Comparison of ENCODE assay signal across 10 cellular contexts in the genomic region with DNA sequence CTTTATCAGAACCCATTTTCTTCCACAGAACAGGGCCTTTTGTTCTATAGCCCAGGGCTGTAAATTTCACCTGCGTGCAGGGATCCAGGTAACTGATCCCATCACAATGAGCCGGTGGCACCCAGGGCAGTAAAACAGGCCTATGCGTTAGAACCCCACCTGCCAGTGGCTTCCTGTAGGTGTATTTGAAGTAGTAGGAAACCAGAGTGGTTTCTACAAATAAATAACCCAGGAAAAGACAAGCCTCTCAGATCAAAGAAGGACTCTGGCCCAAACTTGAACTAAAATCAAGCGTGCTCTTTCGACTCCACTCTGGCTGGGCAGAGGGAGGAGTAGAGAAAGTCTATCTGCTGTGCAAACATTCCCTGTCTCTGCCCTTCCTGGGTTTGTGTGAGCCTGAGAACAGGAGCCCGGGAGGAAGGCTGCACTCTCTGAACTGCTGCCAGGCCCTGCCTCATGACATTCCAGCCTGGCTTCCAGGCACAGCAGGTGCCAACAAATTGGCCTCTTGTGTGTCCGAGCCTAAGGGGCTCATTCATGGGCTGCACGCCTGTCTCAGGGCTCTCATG.
DNase-seq lines count a peak whose midpoint lies in the region; ATAC-seq and TF ChIP-seq lines count a peak whose summit lies in the region.
"Had no signal": no experiment of that assay in that cellular context is flagged by ENCODE, and none has a peak within 500 bp of the region (broad histone marks: within the 10 kb centered on the region; RNA-seq: fewer than 3 reads in every experiment).

No MANE protein-coding gene starts in this region.

- CTCF ChIA-PET in activated CD8-positive, alpha-beta T cell treated with anti-CD3 and anti-CD28 coated beads, Interleukin-2, amount 10 ng/mL, durations not matched to agents 7 days and 5 days (lab: Charles Lee), result no interaction called here
- CTCF ChIA-PET in activated CD8-positive, alpha-beta T cell treated with anti-CD3 and anti-CD28 coated beads for 36 hours (lab: Charles Lee), result interaction anchor here (1.2 kb wide), 1 partner anchor 80 kb away, joined by 3 read pairs; no protein-coding TSS in a partner anchor

- H3K9me3 ChIP-seq in uterus, result no peaks in the 10 kb centered on the region

- H3K9me3 Mint-ChIP-seq in activated CD8-positive, alpha-beta T cell treated with anti-CD3 and anti-CD28 coated beads, Interleukin-2, amount 10 ng/mL, durations not matched to agents 7 days and 5 days (ENCODE audit: insufficient read depth), result no peaks in the 10 kb centered on the region
- H3K9me3 Mint-ChIP-seq in activated CD8-positive, alpha-beta T cell treated with anti-CD3 and anti-CD28 coated beads for 36 hours, result no peaks in the 10 kb centered on the region

- no peaks in the 10 kb centered on the region for H3K36me3 Mint-ChIP-seq in activated CD8-positive, alpha-beta T cell treated with anti-CD3 and anti-CD28 coated beads, Interleukin-2, amount 10 ng/mL, durations not matched to agents 7 days and 5 days (ENCODE audit: low read depth)
- H3K36me3 Mint-ChIP-seq in activated CD8-positive, alpha-beta T cell treated with anti-CD3 and anti-CD28 coated beads for 36 hours (ENCODE audit: low read depth), result no peaks in the 10 kb centered on the region

- no peak for TF ChIP-seq CTCF in activated CD8-positive, alpha-beta T cell treated with anti-CD3 and anti-CD28 coated beads for 36 hours (IDR thresholded peaks at IDR 0.05)
- TF ChIP-seq CTCF in uterus (IDR thresholded peaks at IDR 0.05), result no peak

- peaks cover 20% of the 10 kb centered on the region for H3K27me3 Mint-ChIP-seq in activated CD8-positive, alpha-beta T cell treated with anti-CD3 and anti-CD28 coated beads, Interleukin-2, amount 10 ng/mL, durations not matched to agents 7 days and 5 days (ENCODE audit: low read depth)
- H3K27me3 Mint-ChIP-seq in activated CD8-positive, alpha-beta T cell treated with anti-CD3 and anti-CD28 coated beads for 36 hours, result peaks cover 2% of the 10 kb centered on the region

- peak; percentile 47 for ATAC-seq in activated CD8-positive, alpha-beta T cell treated with anti-CD3 and anti-CD28 coated beads, Interleukin-2, amount 10 ng/mL, durations not matched to agents 7 days and 5 days
- ATAC-seq in activated CD8-positive, alpha-beta T cell treated with anti-CD3 and anti-CD28 coated beads for 36 hours, result no peak

- peak overlapping the region; percentile 13 for H3K27ac Mint-ChIP-seq in activated CD8-positive, alpha-beta T cell treated with anti-CD3 and anti-CD28 coated beads, Interleukin-2, amount 10 ng/mL, durations not matched to agents 7 days and 5 days
- no peak overlapping the region for H3K27ac Mint-ChIP-seq in activated CD8-positive, alpha-beta T cell treated with anti-CD3 and anti-CD28 coated beads for 36 hours
- H3K27ac Mint-ChIP-seq: B cell had no signal

- peaks cover 22% of the 10 kb centered on the region for H3K4me1 Mint-ChIP-seq in activated CD8-positive, alpha-beta T cell treated with anti-CD3 and anti-CD28 coated beads, Interleukin-2, amount 10 ng/mL, durations not matched to agents 7 days and 5 days (ENCODE audit: low read depth)
- peaks cover 17% of the 10 kb centered on the region for H3K4me1 Mint-ChIP-seq in activated CD8-positive, alpha-beta T cell treated with anti-CD3 and anti-CD28 coated beads for 36 hours (ENCODE audit: low read depth)
- H3K4me1 Mint-ChIP-seq: B cell had no signal

- no peaks in the 10 kb centered on the region for H3K4me1 ChIP-seq in uterus

- intact Hi-C loops in activated CD8-positive, alpha-beta T cell treated with anti-CD3 and anti-CD28 coated beads for 36 hours (cut with micrococcal nuclease), result no loop called here
- intact Hi-C loops in uterus (cut with DNase I; ENCODE audit: low total_unique reads), result no loop called here

- H3K27ac ChIP-seq in uterus, result no peak overlapping the region

- no peak overlapping the region for H3K4me3 ChIP-seq in uterus

- TF ChIP-seq POLR2A in uterus (IDR thresholded peaks at IDR 0.05), result no peak

- POLR2A ChIA-PET in activated CD8-positive, alpha-beta T cell treated with anti-CD3 and anti-CD28 coated beads, Interleukin-2, amount 10 ng/mL, durations not matched to agents 7 days and 5 days (lab: Charles Lee), result interaction anchor here (0.6 kb wide), 1 partner anchor 398 kb away, joined by 4 read pairs; no protein-coding TSS in a partner anchor
- POLR2A ChIA-PET in activated CD8-positive, alpha-beta T cell treated with anti-CD3 and anti-CD28 coated beads for 36 hours (lab: Charles Lee), result interaction anchor here (0.6 kb wide), 1 partner anchor 704 kb away, joined by 3 read pairs; no protein-coding TSS in a partner anchor

- peak; percentile 29 for DNase-seq in activated CD8-positive, alpha-beta T cell treated with anti-CD3 and anti-CD28 coated beads, Interleukin-2, amount 10 ng/mL, durations not matched to agents 7 days and 5 days
- DNase-seq in activated CD8-positive, alpha-beta T cell treated with anti-CD3 and anti-CD28 coated beads for 36 hours, result no peak
- peak; percentile 95 for DNase-seq in SW480 (ENCODE audit: low spot score)
- peak; percentile 59 for DNase-seq in kidney tubule cell (ENCODE audit: low spot score)
- DNase-seq in uterus, result peak; percentile 38 to 43
- DNase-seq in SKM-1 treated with dmso at 0.1 percent for 144 hours (lab: John Stamatoyannopoulos, UW; ENCODE audit: unreplicated experiment), result no peak
- DNase-seq in midbrain (lab: John Stamatoyannopoulos, UW), result no peak
- DNase-seq in activated gamma-delta T cell treated with Interleukin-2 at 50 U/mL for 16 hours, result no peak
- DNase-seq: hippocampal formation had no signal

- H3K27me3 ChIP-seq in uterus, result no peaks in the 10 kb centered on the region

- no peak overlapping the region for H3K4me3 Mint-ChIP-seq in activated CD8-positive, alpha-beta T cell treated with anti-CD3 and anti-CD28 coated beads, Interleukin-2, amount 10 ng/mL, durations not matched to agents 7 days and 5 days
- no peak overlapping the region for H3K4me3 Mint-ChIP-seq in activated CD8-positive, alpha-beta T cell treated with anti-CD3 and anti-CD28 coated beads for 36 hours
- H3K4me3 Mint-ChIP-seq: B cell had no signal

- H3K36me3 ChIP-seq in uterus, result no peaks in the 10 kb centered on the region

Comparison
In these comparisons a context has a peak if more than half of its experiments do, and no peak if none do; other contexts are left out.
1. DNase-seq: peak in activated CD8-positive, alpha-beta T cell treated with anti-CD3 and anti-CD28 coated beads, Interleukin-2, amount 10 ng/mL, durations not matched to agents 7 days and 5 days (single experiment), SW480 (single experiment), kidney tubule cell (single experiment) and uterus (2 of 2); none in activated CD8-positive, alpha-beta T cell treated with anti-CD3 and anti-CD28 coated beads for 36 hours (single experiment), SKM-1 treated with dmso at 0.1 percent for 144 hours (single experiment), midbrain (single experiment) and activated gamma-delta T cell treated with Interleukin-2 at 50 U/mL for 16 hours (single experiment).